Comparison of ENCODE assay signal across 15 cellular contexts in the genomic region with DNA sequence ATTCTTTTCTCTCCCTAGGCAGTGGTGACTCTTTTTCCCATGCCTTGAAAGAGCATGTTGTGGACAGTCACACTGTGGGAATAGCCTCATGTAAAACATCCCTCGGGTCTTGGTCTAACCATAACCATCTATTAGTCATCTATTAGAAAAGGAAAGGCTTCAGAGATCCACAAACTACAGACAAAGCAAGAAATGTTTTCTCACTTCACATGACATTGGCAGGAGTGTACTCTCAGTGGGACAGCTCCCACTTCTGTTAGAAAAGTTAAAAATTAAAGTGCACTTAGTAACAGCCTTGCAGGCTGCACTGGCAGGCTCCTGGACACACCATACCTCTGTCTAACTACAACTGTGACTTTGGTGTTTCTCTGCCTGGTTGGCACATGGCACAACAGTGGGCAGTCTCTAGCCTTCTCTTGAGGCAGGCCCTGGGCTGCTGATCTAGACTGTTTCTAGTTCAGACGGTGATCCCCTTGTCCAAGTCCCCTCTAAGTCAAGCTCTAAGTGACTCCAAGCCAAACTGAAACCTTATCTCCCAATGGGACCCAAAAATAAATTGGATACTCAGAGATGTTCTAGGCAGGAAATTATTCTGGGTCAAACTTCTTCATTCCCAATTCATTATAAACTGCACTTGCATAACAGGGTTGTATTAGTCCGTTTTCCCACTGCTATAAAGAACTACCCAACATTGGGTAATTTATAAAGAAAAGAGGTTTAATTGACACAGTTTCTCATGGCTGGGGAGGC. TPM values are rescaled to one million over a fixed set of nuclear protein-coding genes. Genes with fewer than 3 reads are reported as not detected.
DNase-seq lines count a peak whose midpoint lies in the region; ATAC-seq and TF ChIP-seq lines count a peak whose summit lies in the region.
"Had no signal": no experiment of that assay in that cellular context is flagged by ENCODE, and none has a peak within 500 bp of the region (broad histone marks: within the 10 kb centered on the region; RNA-seq: fewer than 3 reads in every experiment).

No MANE protein-coding gene starts in this region.

- H3K27ac Mint-ChIP-seq in osteocyte (ENCODE audit: unreplicated experiment): peak overlapping the region; percentile 34
- no peak overlapping the region for H3K27ac Mint-ChIP-seq in activated T-helper 1 cell treated with anti-CD3 and anti-CD28 coated beads, Interleukin-12 subunit alpha, Interleukin-12 subunit beta, Interleukin-2, Interleukin-4 antibody, amounts not matched to agents 30 ng/mL and 10 ng/mL and 1 ng/mL, durations not matched to agents 14 hours and 24 hours and 36 hours
- H3K27ac Mint-ChIP-seq in natural killer cell treated with Interleukin-12 subunit alpha and Interleukin-12 subunit beta and Interleukin-15 and Interleukin-18, amount 100 ng/mL, for 72 hours: no peak overlapping the region
- no peak overlapping the region for H3K27ac Mint-ChIP-seq in T-helper 2 cell treated with Interferon-gamma antibody and Interleukin-4, amounts not matched to agents 5 μg/mL and 100 μg/mL, for 36 hours
- H3K27ac Mint-ChIP-seq: CD8-positive, alpha-beta T cell had no signal

- POLR2A ChIA-PET in IMR-90 (lab: Charles Lee; ENCODE audit: unreplicated experiment): no interaction called here

- no peak overlapping the region for H3K4me3 Mint-ChIP-seq in osteocyte (ENCODE audit: unreplicated experiment)
- no peak overlapping the region for H3K4me3 Mint-ChIP-seq in activated T-helper 1 cell treated with anti-CD3 and anti-CD28 coated beads, Interleukin-12 subunit alpha, Interleukin-12 subunit beta, Interleukin-2, Interleukin-4 antibody, amounts not matched to agents 30 ng/mL and 10 ng/mL and 1 ng/mL, durations not matched to agents 14 hours and 24 hours and 36 hours
- H3K4me3 Mint-ChIP-seq in natural killer cell treated with Interleukin-12 subunit alpha and Interleukin-12 subunit beta and Interleukin-15 and Interleukin-18, amount 100 ng/mL, for 72 hours: no peak overlapping the region
- no peak overlapping the region for H3K4me3 Mint-ChIP-seq in T-helper 2 cell treated with Interferon-gamma antibody and Interleukin-4, amounts not matched to agents 5 μg/mL and 100 μg/mL, for 36 hours
- H3K4me3 Mint-ChIP-seq: CD8-positive, alpha-beta T cell had no signal

- H3K4me1 ChIP-seq in IMR-90 (ENCODE audit: control insufficient read depth, insufficient read depth, low read length): peaks cover 2% of the 10 kb centered on the region; the same call in 1 of the 2 replicates

- no peaks in the 10 kb centered on the region for H3K27me3 ChIP-seq in IMR-90 (ENCODE audit: control insufficient read depth, insufficient read depth, low read length)
- H3K27me3 ChIP-seq: hepatocyte had no signal

- no peak for TF ChIP-seq CTCF in IMR-90 (conservative IDR thresholded peaks at IDR 0.05; ENCODE audit: low read depth, low read length)
- TF ChIP-seq CTCF in fibroblast of mammary gland (conservative IDR thresholded peaks at IDR 0.05; ENCODE audit: control insufficient read depth, insufficient read depth, low read depth, low read length): no peak
- no peak for TF ChIP-seq CTCF in osteocyte (IDR thresholded peaks at IDR 0.05)

- H3K9me1 ChIP-seq in IMR-90 (ENCODE audit: insufficient read depth, low read length): peaks cover 1% of the 10 kb centered on the region

- peak; percentile 67 for ATAC-seq in IMR-90 (ENCODE audit: low read depth)
- no peak for ATAC-seq in natural killer cell treated with Interleukin-12 subunit alpha and Interleukin-12 subunit beta and Interleukin-15 and Interleukin-18, amount 100 ng/mL, for 72 hours
- ATAC-seq: CD8-positive, alpha-beta T cell had no signal

- H3K9ac ChIP-seq in IMR-90 (ENCODE audit: low read depth, low read length): no peak overlapping the region

- no peak overlapping the region for H3K4me2 ChIP-seq in IMR-90 (ENCODE audit: low read depth, low read length)
- H3K4me2 ChIP-seq: hepatocyte had no signal

- peak; percentile 16 for TF ChIP-seq RAD21 in IMR-90 (IDR thresholded peaks at IDR 0.05; ENCODE audit: low read length)

- CTCF ChIA-PET in IMR-90 (lab: Yijun Ruan, JAX): no interaction called here

- in situ Hi-C loops in IMR-90 (cut with MboI; ENCODE audit: low sequenced_read_pairs): loop anchor here (10.0 kb wide), 2 partner anchors 109 to 139 kb away; no protein-coding TSS in a partner anchor

- H2AFZ ChIP-seq in IMR-90 (replicated peaks; ENCODE audit: low read length, poor library complexity): peak overlapping the region; percentile 40
- H2AFZ ChIP-seq: hepatocyte had no signal

- no peak overlapping the region for H4K91ac ChIP-seq in IMR-90 (ENCODE audit: insufficient read depth, low read depth, low read length)

- H3K18ac ChIP-seq in IMR-90 (ENCODE audit: low read depth, low read length): no peak overlapping the region

- intact Hi-C loops in IMR-90 (cut with micrococcal nuclease): loop anchor here (10.0 kb wide), 2 partner anchors 99 to 289 kb away; no protein-coding TSS in a partner anchor
- intact Hi-C loops in activated T-helper 1 cell treated with anti-CD3 and anti-CD28 coated beads, Interleukin-12 subunit alpha, Interleukin-12 subunit beta, Interleukin-2, Interleukin-4 antibody, amounts not matched to agents 30 ng/mL and 10 ng/mL and 1 ng/mL, durations not matched to agents 14 hours and 24 hours and 36 hours (cut with micrococcal nuclease): no loop called here

- peak; percentile 88 for DNase-seq in EH (ENCODE audit: low read depth)
- DNase-seq in IMR-90: peak; percentile 86
- peak; percentile 83 for DNase-seq in fibroblast of mammary gland (ENCODE audit: low read depth)
- DNase-seq in osteocyte (ENCODE audit: extremely low spot score, unreplicated experiment): no peak
- DNase-seq in activated T-helper 1 cell treated with anti-CD3 and anti-CD28 coated beads, Interleukin-12 subunit alpha, Interleukin-12 subunit beta, Interleukin-2, Interleukin-4 antibody, amounts not matched to agents 30 ng/mL and 10 ng/mL and 1 ng/mL, durations not matched to agents 14 hours and 24 hours and 36 hours (ENCODE audit: low spot score): no peak
- DNase-seq in natural killer cell treated with Interleukin-12 subunit alpha and Interleukin-12 subunit beta and Interleukin-15 and Interleukin-18, amount 100 ng/mL, for 72 hours (ENCODE audit: low spot score): no peak
- DNase-seq in T-helper 2 cell treated with Interferon-gamma antibody and Interleukin-4, amounts not matched to agents 5 μg/mL and 100 μg/mL, for 36 hours (ENCODE audit: low spot score): no peak
- DNase-seq in SKM-1 (lab: John Stamatoyannopoulos, UW; ENCODE audit: unreplicated experiment): no peak
- DNase-seq: activated CD4-positive, alpha-beta T cell treated with anti-CD3 and anti-CD28 coated beads for 1 hour; CD8-positive, alpha-beta T cell; KBM-7; NCI-H2227 treated with DMSO at 0.1 percent for 48 hours; SHP77 treated with DMSO at 0.1 percent for 48 hours had no signal

- H4K20me1 ChIP-seq in IMR-90 (ENCODE audit: insufficient read depth, low read length): no peaks in the 10 kb centered on the region

- H3K23ac ChIP-seq in IMR-90 (ENCODE audit: low read depth, low read length): 0 out of 2 replicates have a peak overlapping the region, but pooled peaks have one; percentile 11

- no peaks in the 10 kb centered on the region for H3K27me3 Mint-ChIP-seq in osteocyte (ENCODE audit: unreplicated experiment)
- H3K27me3 Mint-ChIP-seq in activated T-helper 1 cell treated with anti-CD3 and anti-CD28 coated beads, Interleukin-12 subunit alpha, Interleukin-12 subunit beta, Interleukin-2, Interleukin-4 antibody, amounts not matched to agents 30 ng/mL and 10 ng/mL and 1 ng/mL, durations not matched to agents 14 hours and 24 hours and 36 hours (ENCODE audit: insufficient read depth): no peaks in the 10 kb centered on the region
- H3K27me3 Mint-ChIP-seq in natural killer cell treated with Interleukin-12 subunit alpha and Interleukin-12 subunit beta and Interleukin-15 and Interleukin-18, amount 100 ng/mL, for 72 hours: no peaks in the 10 kb centered on the region
- no peaks in the 10 kb centered on the region for H3K27me3 Mint-ChIP-seq in T-helper 2 cell treated with Interferon-gamma antibody and Interleukin-4, amounts not matched to agents 5 μg/mL and 100 μg/mL, for 36 hours (ENCODE audit: low read depth)

- no peaks in the 10 kb centered on the region for H3K9me3 ChIP-seq in IMR-90 (ENCODE audit: control insufficient read depth, insufficient read depth, low read length)

- H4K8ac ChIP-seq in IMR-90 (ENCODE audit: low read depth in 2 of 2, low read length in 2 of 2): no peak overlapping the region

- no CpG with 5 or more reads among the region's 3 CpGs for WGBS in IMR-90 (ENCODE audit: extremely low coverage in 2 of 2, insufficient read length in 1 of 2), 2 experiments

- H3K4ac ChIP-seq in IMR-90 (ENCODE audit: low read depth, low read length): 0 out of 2 replicates have a peak overlapping the region, but pooled peaks have one; percentile 3

- H2AK9ac ChIP-seq in IMR-90 (replicated peaks; ENCODE audit: low read depth, low read length, poor library complexity): peak overlapping the region; percentile 22

- no TSS peak for BruUV-seq in IMR-90 (replicated peaks; lab: Mats Ljungman, UMichigan)

- H2BK20ac ChIP-seq in IMR-90 (ENCODE audit: low read depth, low read length): no peak overlapping the region

- H3K36me3 ChIP-seq in IMR-90 (ENCODE audit: control insufficient read depth, insufficient read depth, low read length): no peaks in the 10 kb centered on the region

- no peak overlapping the region for H3K4me3 ChIP-seq in IMR-90 (ENCODE audit: insufficient read depth, low read depth, low read length)
- no peak overlapping the region for H3K4me3 ChIP-seq in fibroblast of mammary gland (ENCODE audit: control insufficient read depth, low read depth, low read length)
- H3K4me3 ChIP-seq: coronary artery, hepatocyte had no signal

- no peak for TF ChIP-seq POLR2A in IMR-90 (IDR thresholded peaks at IDR 0.05; ENCODE audit: low read depth, low read length)

- no peaks in the 10 kb centered on the region for H3K9me3 Mint-ChIP-seq in osteocyte (ENCODE audit: unreplicated experiment)
- peaks cover 4% of the 10 kb centered on the region for H3K9me3 Mint-ChIP-seq in activated T-helper 1 cell treated with anti-CD3 and anti-CD28 coated beads, Interleukin-12 subunit alpha, Interleukin-12 subunit beta, Interleukin-2, Interleukin-4 antibody, amounts not matched to agents 30 ng/mL and 10 ng/mL and 1 ng/mL, durations not matched to agents 14 hours and 24 hours and 36 hours
- no peaks in the 10 kb centered on the region for H3K9me3 Mint-ChIP-seq in natural killer cell treated with Interleukin-12 subunit alpha and Interleukin-12 subunit beta and Interleukin-15 and Interleukin-18, amount 100 ng/mL, for 72 hours
- H3K9me3 Mint-ChIP-seq in T-helper 2 cell treated with Interferon-gamma antibody and Interleukin-4, amounts not matched to agents 5 μg/mL and 100 μg/mL, for 36 hours: no peaks in the 10 kb centered on the region
- H3K9me3 Mint-ChIP-seq: CD8-positive, alpha-beta T cell had no signal

- H3K14ac ChIP-seq in IMR-90 (replicated peaks; ENCODE audit: low read depth, low read length): no peak overlapping the region

- no peak overlapping the region for H3K27ac ChIP-seq in IMR-90 (ENCODE audit: insufficient read depth, low read length)
- H3K27ac ChIP-seq: hepatocyte had no signal

- peak overlapping the region; percentile 6 for H2AK5ac ChIP-seq in IMR-90 (ENCODE audit: low read depth, low read length)

- no peak overlapping the region for H2BK15ac ChIP-seq in IMR-90 (ENCODE audit: low read depth, low read length)

- H3K36me3 Mint-ChIP-seq in osteocyte (ENCODE audit: unreplicated experiment): no peaks in the 10 kb centered on the region
- H3K36me3 Mint-ChIP-seq in activated T-helper 1 cell treated with anti-CD3 and anti-CD28 coated beads, Interleukin-12 subunit alpha, Interleukin-12 subunit beta, Interleukin-2, Interleukin-4 antibody, amounts not matched to agents 30 ng/mL and 10 ng/mL and 1 ng/mL, durations not matched to agents 14 hours and 24 hours and 36 hours (ENCODE audit: low read depth): no peaks in the 10 kb centered on the region
- H3K36me3 Mint-ChIP-seq in natural killer cell treated with Interleukin-12 subunit alpha and Interleukin-12 subunit beta and Interleukin-15 and Interleukin-18, amount 100 ng/mL, for 72 hours: no peaks in the 10 kb centered on the region
- no peaks in the 10 kb centered on the region for H3K36me3 Mint-ChIP-seq in T-helper 2 cell treated with Interferon-gamma antibody and Interleukin-4, amounts not matched to agents 5 μg/mL and 100 μg/mL, for 36 hours (ENCODE audit: low read depth)
- H3K36me3 Mint-ChIP-seq: CD8-positive, alpha-beta T cell had no signal

- no peak overlapping the region for H3K56ac ChIP-seq in IMR-90 (ENCODE audit: extremely low read depth, insufficient read depth, low read length)

- no peak overlapping the region for H2BK5ac ChIP-seq in IMR-90 (ENCODE audit: low read depth, low read length, poor library complexity, severe bottlenecking)

- no peak overlapping the region for H4K5ac ChIP-seq in IMR-90 (ENCODE audit: low read depth, low read length)

- H3K79me1 ChIP-seq in IMR-90 (ENCODE audit: low read depth in 1 of 2, low read length in 2 of 2): no peaks in the 10 kb centered on the region

- dilution Hi-C loops in IMR-90 (cut with HindIII; ENCODE audit: low sequenced_read_pairs, unreplicated experiment): no loop called here

- H3K4me1 Mint-ChIP-seq in osteocyte (ENCODE audit: unreplicated experiment): peaks cover 12% of the 10 kb centered on the region
- no peaks in the 10 kb centered on the region for H3K4me1 Mint-ChIP-seq in activated T-helper 1 cell treated with anti-CD3 and anti-CD28 coated beads, Interleukin-12 subunit alpha, Interleukin-12 subunit beta, Interleukin-2, Interleukin-4 antibody, amounts not matched to agents 30 ng/mL and 10 ng/mL and 1 ng/mL, durations not matched to agents 14 hours and 24 hours and 36 hours (ENCODE audit: low read depth)
- H3K4me1 Mint-ChIP-seq in natural killer cell treated with Interleukin-12 subunit alpha and Interleukin-12 subunit beta and Interleukin-15 and Interleukin-18, amount 100 ng/mL, for 72 hours (ENCODE audit: low read depth in 2 of 2): peaks cover 11 to 12% of the 10 kb centered on the region in 2 donors
- H3K4me1 Mint-ChIP-seq in T-helper 2 cell treated with Interferon-gamma antibody and Interleukin-4, amounts not matched to agents 5 μg/mL and 100 μg/mL, for 36 hours (ENCODE audit: low read depth): peaks cover 2% of the 10 kb centered on the region

- H2BK120ac ChIP-seq in IMR-90 (ENCODE audit: low read depth, low read length): peak overlapping the region; percentile 60; the same call in 1 of the 2 replicates

RNA-seq across cellular contexts. Expression of gene ITGB1, which starts 57.9 kb away (rescaled TPM):
- total RNA-seq in IMR-90 (2012; rRNA removed): 1,331 and 2,388 TPM in 2 replicates
- 1,631 and 2,066 TPM in 2 replicates for polyA plus RNA-seq in IMR-90 (2012; rRNA removed)
- 248 and 281 TPM in 2 replicates for polyA plus RNA-seq in IMR-90 (2012; cell fraction: cytosol; rRNA removed)
- polyA plus RNA-seq in IMR-90 (2012; cell fraction: nucleus; rRNA removed; ENCODE audit: low replicate concordance): 53.9 and 506 TPM in 2 replicates
- 943 and 946 TPM in 2 replicates for total RNA-seq in osteocyte
- total RNA-seq in activated T-helper 1 cell treated with anti-CD3 and anti-CD28 coated beads, Interleukin-12 subunit alpha, Interleukin-12 subunit beta, Interleukin-2, Interleukin-4 antibody, amounts not matched to agents 30 ng/mL and 10 ng/mL and 1 ng/mL, durations not matched to agents 14 hours and 24 hours and 36 hours: 51.4 and 61.4 TPM in 2 replicates
- total RNA-seq in natural killer cell treated with Interleukin-12 subunit alpha and Interleukin-12 subunit beta and Interleukin-15 and Interleukin-18, amount 100 ng/mL, for 72 hours: 100 to 1,000 TPM; 101 to 119 TPM

Comparison
In these comparisons a context has a peak if more than half of its experiments do, and no peak if none do; other contexts are left out.
1. DNase-seq: peak in EH (single experiment), IMR-90 (single experiment) and fibroblast of mammary gland (single experiment); none in osteocyte (single experiment), activated T-helper 1 cell treated with anti-CD3 and anti-CD28 coated beads, Interleukin-12 subunit alpha, Interleukin-12 subunit beta, Interleukin-2, Interleukin-4 antibody, amounts not matched to agents 30 ng/mL and 10 ng/mL and 1 ng/mL, durations not matched to agents 14 hours and 24 hours and 36 hours (single experiment), natural killer cell treated with Interleukin-12 subunit alpha and Interleukin-12 subunit beta and Interleukin-15 and Interleukin-18, amount 100 ng/mL, for 72 hours (single experiment), T-helper 2 cell treated with Interferon-gamma antibody and Interleukin-4, amounts not matched to agents 5 μg/mL and 100 μg/mL, for 36 hours (single experiment) and SKM-1 (single experiment).